30 cellular contexts compared by ENCODE assay signal in the genomic region with DNA sequence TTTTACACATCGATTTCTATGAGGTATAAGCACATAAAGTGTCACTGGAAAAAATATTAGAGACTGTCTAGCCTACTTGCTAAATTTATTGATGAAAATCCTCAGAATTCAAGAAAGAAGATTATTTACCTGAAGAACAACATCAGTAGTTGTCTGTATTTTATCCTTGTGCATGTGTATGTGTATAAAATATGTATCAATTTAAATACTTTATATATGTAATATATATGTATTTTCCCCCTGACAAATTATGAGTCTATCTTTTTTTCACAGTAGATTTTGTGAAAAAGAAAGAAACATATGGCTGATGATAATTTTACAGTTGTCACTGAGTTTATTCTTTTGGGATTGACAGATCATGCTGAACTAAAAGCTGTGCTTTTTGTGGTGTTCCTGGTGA. TPM values are rescaled to one million over a fixed set of nuclear protein-coding genes. Genes with fewer than 3 reads are reported as not detected.
"Had no signal": no experiment of that assay in that cellular context is flagged by ENCODE, and none has a peak within 500 bp of the region (broad histone marks: within the 10 kb centered on the region; RNA-seq: fewer than 3 reads in every experiment).

Gene OR5J2 (plus strand): TSS at position 301 of the 400 bp plus-strand sequence. CDS start 0 bp downstream, at position 301.

- ATAC-seq: stimulated activated effector memory CD8-positive, alpha-beta T cell treated with anti-CD3 and anti-CD28 coated beads, Interleukin-12 subunit alpha, Interleukin-12 subunit beta, amount 100 ng/mL, for 72 hours; stimulated activated memory B cell treated with anti-CD40 and anti-IgM and Interleukin-4, amounts not matched to agents 10 μg/mL and 1 μg/mL and 100 μg/mL, for 72 hours; stimulated activated naive CD8-positive, alpha-beta T cell treated with anti-CD3 and anti-CD28 coated beads, Interleukin-15, amount 100 ng/mL, for 72 hours; stimulated activated naive CD8-positive, alpha-beta T cell treated with anti-CD3 and anti-CD28 coated beads, Interleukin-15, Interleukin-2, amounts not matched to agents 100 U/mL and 50 U/mL, for 24 hours; upper lobe of right lung had no signal

- H3K4me3 ChIP-seq: stomach, suprapubic skin, testis, thoracic aorta, thyroid gland, tibial artery, tibial nerve, transverse colon, upper lobe of left lung, upper lobe of right lung, uterus, vagina had no signal

- H3K27me3 ChIP-seq: stomach, suprapubic skin, testis, thyroid gland, tibial artery, tibial nerve, transverse colon, upper lobe of left lung, upper lobe of right lung, uterus, vagina had no signal

- H3K4me1 ChIP-seq: stomach, suprapubic skin, testis, thyroid gland, tibial artery, tibial nerve, transverse colon, upper lobe of left lung, upper lobe of right lung, uterus, vagina had no signal

- H3K36me3 ChIP-seq: stomach, suprapubic skin, thoracic aorta, thyroid gland, tibial artery, tibial nerve, transverse colon, upper lobe of left lung, upper lobe of right lung, uterus, vagina had no signal

- H3K9me3 ChIP-seq: suprapubic skin, testis, thyroid gland, upper lobe of right lung, vagina had no signal

- DNase-seq: stimulated activated CD4-positive, alpha-beta T cell treated with anti-CD3 and anti-CD28 coated beads, Interleukin-2, amount 100 ng/mL, for 48 hours; stimulated activated CD4-positive, alpha-beta T cell treated with anti-CD3 and anti-CD28 coated beads, Interleukin-4, amount 100 ng/mL, for 1 hour; stimulated activated CD4-positive, alpha-beta T cell treated with anti-CD3 and anti-CD28 coated beads, Interleukin-4, amount 100 ng/mL, for 24 hours; stimulated activated CD4-positive, alpha-beta T cell treated with anti-CD3 and anti-CD28 coated beads, Interleukin-4, amount 100 ng/mL, for 4 hours; stimulated activated CD8-positive, alpha-beta memory T cell treated with anti-CD3 and anti-CD28 coated beads, Interleukin-4, amount 100 ng/mL, for 48 hours; stimulated activated naive B cell treated with anti-CD40 and anti-IgM and Interleukin-4, amounts not matched to agents 10 μg/mL and 1 μg/mL and 100 μg/mL, for 72 hours; stimulated activated naive CD4-positive, alpha-beta T cell; stimulated activated naive CD4-positive, alpha-beta T cell treated with Interleukin-2 at 50 U/mL for 16 hours; stimulated activated naive CD8-positive, alpha-beta T cell treated with anti-CD3 and anti-CD28 coated beads, Interleukin-15, amount 100 ng/mL, for 72 hours; stimulated activated naive CD8-positive, alpha-beta T cell treated with anti-CD3 and anti-CD28 coated beads, Interleukin-15, Interleukin-2, amounts not matched to agents 100 U/mL and 50 U/mL, for 24 hours; stomach; substantia nigra; testis; thyroid gland; tibial artery; transverse colon; trophoblast cell; upper lobe of left lung; upper lobe of right lung; uterus had no signal

- H3K27ac ChIP-seq: stomach, suprapubic skin, testis, thoracic aorta, thyroid gland, tibial artery, tibial nerve, transverse colon, upper lobe of left lung, upper lobe of right lung, uterus, vagina had no signal

RNA-seq across cellular contexts. Expression of gene OR5J2, which starts in this region (rescaled TPM):
- total RNA-seq: stomach, subcutaneous adipose tissue, suprapubic skin, temporal lobe, testis, thoracic aorta, thyroid gland, tibial nerve, transverse colon, upper lobe of left lung, upper lobe of right lung, ureter, urinary bladder, uterus, vagina had no signal
- polyA plus RNA-seq: stomach, urinary bladder had no signal
